ENCODE assay signal across 1 cellular context in the genomic region with DNA sequence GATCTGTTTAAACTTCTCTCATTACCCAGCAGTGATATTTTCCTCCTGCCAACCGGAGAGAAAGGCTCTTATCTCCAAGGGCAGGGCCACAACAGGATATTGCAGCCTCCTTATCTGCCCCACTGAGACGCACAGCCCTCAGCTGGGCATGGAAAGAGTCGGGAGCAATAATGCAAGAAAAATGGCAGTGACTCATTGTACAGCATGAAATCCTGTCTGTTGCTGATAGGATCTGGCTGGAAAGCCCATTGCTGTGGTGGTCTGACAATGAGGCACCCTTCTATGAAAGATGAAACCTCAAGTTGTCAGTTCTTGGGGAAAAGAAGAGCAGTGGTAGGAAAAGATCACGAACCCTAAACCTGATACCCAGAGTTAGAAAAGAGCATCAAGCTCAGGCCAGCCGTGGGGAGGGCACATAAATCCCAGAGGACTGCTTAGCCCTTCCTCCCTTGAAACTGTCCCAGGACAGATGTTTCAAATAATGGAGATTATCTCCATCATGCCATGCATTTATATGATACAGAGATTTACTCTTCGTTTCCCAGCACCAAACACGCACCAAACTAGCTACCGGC.
TF ChIP-seq lines count a peak whose summit lies in the region.

No MANE protein-coding gene starts in this region.

TF ChIP-seq in K562, 482 proteins besides CTCF, POLR2A, EP300 and RAD21 (continued from another document and continues in another):
- TF ChIP-seq FOXP4 (CRISPR knock-in tag; IDR thresholded peaks at IDR 0.05; ENCODE audit: borderline replicate concordance) = no peak; the same call in 1 of the 2 replicates
- TF ChIP-seq ELF4 (CRISPR knock-in tag; IDR thresholded peaks at IDR 0.05) = peak; percentile 76; the same call in 1 of the 2 replicates
- TF ChIP-seq SAFB2 (IDR thresholded peaks at IDR 0.05; ENCODE audit: borderline replicate concordance, low read depth, low read length, severe bottlenecking) = no peak
- no peak for TF ChIP-seq CBX1 (IDR thresholded peaks at IDR 0.05; ENCODE audit: low read depth)
- TF ChIP-seq CHD2 (IDR thresholded peaks at IDR 0.05; ENCODE audit: low read depth, low read length) = no peak
- TF ChIP-seq HMG20B (CRISPR knock-in tag; IDR thresholded peaks at IDR 0.05) = no peak
- no peak for TF ChIP-seq RBFOX2 (IDR thresholded peaks at IDR 0.05; ENCODE audit: low read depth, low read length)
- no peak for TF ChIP-seq SAFB (IDR thresholded peaks at IDR 0.05; ENCODE audit: borderline replicate concordance, low read depth, low read length)
- TF ChIP-seq SP1 (CRISPR knock-in tag; IDR thresholded peaks at IDR 0.05) = no peak
- TF ChIP-seq SP2 (IDR thresholded peaks at IDR 0.05; ENCODE audit: extremely low read depth, low read depth, low read length, poor library complexity, severe bottlenecking) = no peak
- TF ChIP-seq, protein P1, sequence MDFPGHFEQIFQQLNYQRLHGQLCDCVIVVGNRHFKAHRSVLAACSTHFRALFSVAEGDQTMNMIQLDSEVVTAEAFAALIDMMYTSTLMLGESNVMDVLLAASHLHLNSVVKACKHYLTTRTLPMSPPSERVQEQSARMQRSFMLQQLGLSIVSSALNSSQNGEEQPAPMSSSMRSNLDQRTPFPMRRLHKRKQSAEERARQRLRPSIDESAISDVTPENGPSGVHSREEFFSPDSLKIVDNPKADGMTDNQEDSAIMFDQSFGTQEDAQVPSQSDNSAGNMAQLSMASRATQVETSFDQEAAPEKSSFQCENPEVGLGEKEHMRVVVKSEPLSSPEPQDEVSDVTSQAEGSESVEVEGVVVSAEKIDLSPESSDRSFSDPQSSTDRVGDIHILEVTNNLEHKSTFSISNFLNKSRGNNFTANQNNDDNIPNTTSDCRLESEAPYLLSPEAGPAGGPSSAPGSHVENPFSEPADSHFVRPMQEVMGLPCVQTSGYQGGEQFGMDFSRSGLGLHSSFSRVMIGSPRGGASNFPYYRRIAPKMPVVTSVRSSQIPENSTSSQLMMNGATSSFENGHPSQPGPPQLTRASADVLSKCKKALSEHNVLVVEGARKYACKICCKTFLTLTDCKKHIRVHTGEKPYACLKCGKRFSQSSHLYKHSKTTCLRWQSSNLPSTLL (IDR thresholded peaks at IDR 0.05) = no peak
- 0 out of 4 replicates have a peak, but pooled peaks of 1 of the 2 experiments have one; percentile 21 for TF ChIP-seq ETV6 (IDR thresholded peaks at IDR 0.05; ENCODE audit: borderline replicate concordance in 1 of 2, low read depth in 2 of 2, low read length in 1 of 2)
- TF ChIP-seq ETV6 (CRISPR knock-in tag; IDR thresholded peaks at IDR 0.05; ENCODE audit: borderline replicate concordance) = no peak
- peak; percentile 90 for TF ChIP-seq POLR2AphosphoS5 (IDR thresholded peaks at IDR 0.05; ENCODE audit: control insufficient read depth, insufficient read depth, low read depth, low read length)
- peak; percentile 97 for TF ChIP-seq TEAD4 (IDR thresholded peaks at IDR 0.05; ENCODE audit: low read length)
- TF ChIP-seq TEAD4 (CRISPR knock-in tag; IDR thresholded peaks at IDR 0.05; ENCODE audit: borderline replicate concordance) = no peak
- no peak for TF ChIP-seq ZNF282 (CRISPR knock-in tag; IDR thresholded peaks at IDR 0.05)
- peak; percentile 80 for TF ChIP-seq MEIS2 (IDR thresholded peaks at IDR 0.05; ENCODE audit: partially characterized antibody)
- no peak for TF ChIP-seq EZH2 (IDR thresholded peaks at IDR 0.05; ENCODE audit: borderline replicate concordance, low read depth, low read length)
- TF ChIP-seq PRDM10 (IDR thresholded peaks at IDR 0.05; ENCODE audit: partially characterized antibody) = peak; percentile 11
- peak; percentile 86 for TF ChIP-seq EHMT2 (IDR thresholded peaks at IDR 0.05)
- peak; percentile 95 for TF ChIP-seq CTBP1 (IDR thresholded peaks at IDR 0.05; ENCODE audit: borderline replicate concordance)
- no peak for TF ChIP-seq SIN3B (IDR thresholded peaks at IDR 0.05; ENCODE audit: low read depth)
- TF ChIP-seq SOX6 (IDR thresholded peaks at IDR 0.05) = peak; percentile 97
- peak; percentile 87 for TF ChIP-seq CXXC5 (CRISPR knock-in tag; IDR thresholded peaks at IDR 0.05)
- no peak for TF ChIP-seq COPS2 (conservative IDR thresholded peaks at IDR 0.05)
- no peak for TF ChIP-seq ZNF12 (CRISPR knock-in tag; IDR thresholded peaks at IDR 0.05)
- no peak for TF ChIP-seq ZNF717 (CRISPR knock-in tag; IDR thresholded peaks at IDR 0.05)
- TF ChIP-seq CHCHD3 (CRISPR knock-in tag; IDR thresholded peaks at IDR 0.05) = no peak
- TF ChIP-seq SMC3 (conservative IDR thresholded peaks at IDR 0.05; ENCODE audit: insufficient read depth, low read depth, low read length) = no peak
- TF ChIP-seq ZBTB7A (IDR thresholded peaks at IDR 0.05; ENCODE audit: borderline replicate concordance, control insufficient read depth, low read depth, low read length) = peak; percentile 65; the same call in 1 of the 2 replicates
- peak; percentile 98 for TF ChIP-seq TCF3 (CRISPR knock-in tag; IDR thresholded peaks at IDR 0.05)
- TF ChIP-seq ZNF589 (CRISPR knock-in tag; IDR thresholded peaks at IDR 0.05; ENCODE audit: low read depth) = peak; percentile 87
- no peak for TF ChIP-seq ZNF280A (IDR thresholded peaks at IDR 0.05; ENCODE audit: low read depth, partially characterized antibody)
- TF ChIP-seq ID3 (CRISPR knock-in tag; IDR thresholded peaks at IDR 0.05) = no peak
- TF ChIP-seq ID3 (tag; IDR thresholded peaks at IDR 0.05) = peak; percentile 63; the same call in 1 of the 2 replicates
- TF ChIP-seq, protein P2, sequence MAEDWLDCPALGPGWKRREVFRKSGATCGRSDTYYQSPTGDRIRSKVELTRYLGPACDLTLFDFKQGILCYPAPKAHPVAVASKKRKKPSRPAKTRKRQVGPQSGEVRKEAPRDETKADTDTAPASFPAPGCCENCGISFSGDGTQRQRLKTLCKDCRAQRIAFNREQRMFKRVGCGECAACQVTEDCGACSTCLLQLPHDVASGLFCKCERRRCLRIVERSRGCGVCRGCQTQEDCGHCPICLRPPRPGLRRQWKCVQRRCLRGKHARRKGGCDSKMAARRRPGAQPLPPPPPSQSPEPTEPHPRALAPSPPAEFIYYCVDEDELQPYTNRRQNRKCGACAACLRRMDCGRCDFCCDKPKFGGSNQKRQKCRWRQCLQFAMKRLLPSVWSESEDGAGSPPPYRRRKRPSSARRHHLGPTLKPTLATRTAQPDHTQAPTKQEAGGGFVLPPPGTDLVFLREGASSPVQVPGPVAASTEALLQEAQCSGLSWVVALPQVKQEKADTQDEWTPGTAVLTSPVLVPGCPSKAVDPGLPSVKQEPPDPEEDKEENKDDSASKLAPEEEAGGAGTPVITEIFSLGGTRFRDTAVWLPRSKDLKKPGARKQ (CRISPR knock-in tag; IDR thresholded peaks at IDR 0.05) = no peak
- TF ChIP-seq SMARCE1 (IDR thresholded peaks at IDR 0.05) = peak; percentile 98
- TF ChIP-seq ZNF165 (CRISPR knock-in tag; IDR thresholded peaks at IDR 0.05; ENCODE audit: borderline replicate concordance) = no peak
- peak; percentile 98 for TF ChIP-seq CBFA2T2 (conservative IDR thresholded peaks at IDR 0.05)
- no peak for TF ChIP-seq GTF2A2 (tag; IDR thresholded peaks at IDR 0.05)
- no peak for TF ChIP-seq SMARCA5 (IDR thresholded peaks at IDR 0.05)
- TF ChIP-seq HEY1 (CRISPR knock-in tag; IDR thresholded peaks at IDR 0.05; ENCODE audit: borderline replicate concordance) = peak; percentile 64; the same call in 1 of the 2 replicates
- TF ChIP-seq, protein P3, sequence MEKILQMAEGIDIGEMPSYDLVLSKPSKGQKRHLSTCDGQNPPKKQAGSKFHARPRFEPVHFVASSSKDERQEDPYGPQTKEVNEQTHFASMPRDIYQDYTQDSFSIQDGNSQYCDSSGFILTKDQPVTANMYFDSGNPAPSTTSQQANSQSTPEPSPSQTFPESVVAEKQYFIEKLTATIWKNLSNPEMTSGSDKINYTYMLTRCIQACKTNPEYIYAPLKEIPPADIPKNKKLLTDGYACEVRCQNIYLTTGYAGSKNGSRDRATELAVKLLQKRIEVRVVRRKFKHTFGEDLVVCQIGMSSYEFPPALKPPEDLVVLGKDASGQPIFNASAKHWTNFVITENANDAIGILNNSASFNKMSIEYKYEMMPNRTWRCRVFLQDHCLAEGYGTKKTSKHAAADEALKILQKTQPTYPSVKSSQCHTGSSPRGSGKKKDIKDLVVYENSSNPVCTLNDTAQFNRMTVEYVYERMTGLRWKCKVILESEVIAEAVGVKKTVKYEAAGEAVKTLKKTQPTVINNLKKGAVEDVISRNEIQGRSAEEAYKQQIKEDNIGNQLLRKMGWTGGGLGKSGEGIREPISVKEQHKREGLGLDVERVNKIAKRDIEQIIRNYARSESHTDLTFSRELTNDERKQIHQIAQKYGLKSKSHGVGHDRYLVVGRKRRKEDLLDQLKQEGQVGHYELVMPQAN (IDR thresholded peaks at IDR 0.05; ENCODE audit: borderline replicate concordance) = no peak
- TF ChIP-seq ARID1B (IDR thresholded peaks at IDR 0.05) = peak; percentile 99
- TF ChIP-seq HES1 (IDR thresholded peaks at IDR 0.05; ENCODE audit: low read depth) = peak; percentile 80
- no peak for TF ChIP-seq STAG1 (CRISPR knock-in tag; IDR thresholded peaks at IDR 0.05; ENCODE audit: borderline replicate concordance)
- no peak for TF ChIP-seq RBM14 (IDR thresholded peaks at IDR 0.05; ENCODE audit: borderline replicate concordance, insufficient read depth, low read depth, low read length)
